1 cellular context compared by ENCODE assay signal in genomic region chr7:149460493-149461330, GRCh38.
TF ChIP-seq lines count a peak whose summit lies in the region.

ZNF777 (minus strand) TSS chr7:149461062; CDS start chr7:149456022, 5,040 bp downstream.

TF ChIP-seq in H1, 55 proteins besides CTCF, POLR2A, EP300 and RAD21 (continued from another document):
- TF ChIP-seq GABPA (IDR thresholded peaks at IDR 0.05; ENCODE audit: borderline replicate concordance, insufficient read depth, low read length): 0 out of 2 replicates have a peak, but pooled peaks have one; percentile 14
- peak; percentile 38; the same call in 1 of the 2 replicates for TF ChIP-seq POLR2AphosphoS5 (IDR thresholded peaks at IDR 0.05; ENCODE audit: low read depth, low read length)
- TF ChIP-seq YY1 (IDR thresholded peaks at IDR 0.05; ENCODE audit: low read depth, low read length): peak; percentile 85; the same call in 1 of the 2 replicates
- TF ChIP-seq ATF2 (IDR thresholded peaks at IDR 0.05; ENCODE audit: low read length): 0 out of 2 replicates have a peak, but pooled peaks have one; percentile 20
- TF ChIP-seq ASH2L (IDR thresholded peaks at IDR 0.05; ENCODE audit: low read length): peak; percentile 85
- TF ChIP-seq CREB1 (IDR thresholded peaks at IDR 0.05): 0 out of 2 replicates have a peak, but pooled peaks have one; percentile 36
- peak; percentile 76 for TF ChIP-seq TBP (IDR thresholded peaks at IDR 0.05; ENCODE audit: low read depth, low read length)
- peak; percentile 47; the same call in 1 of the 2 replicates for TF ChIP-seq E2F6 (IDR thresholded peaks at IDR 0.05)
- TF ChIP-seq CHD1 (IDR thresholded peaks at IDR 0.05; ENCODE audit: low read depth, low read length): no peak
- TF ChIP-seq TEAD4 (IDR thresholded peaks at IDR 0.05; ENCODE audit: low read depth, low read length): no peak
- peak; percentile 55; the same call in 1 of the 2 replicates for TF ChIP-seq MAX (IDR thresholded peaks at IDR 0.05)
- TF ChIP-seq TAF1 (IDR thresholded peaks at IDR 0.05; ENCODE audit: low read depth, low read length): peak; percentile 67
- no peak for TF ChIP-seq USF2 (IDR thresholded peaks at IDR 0.05; ENCODE audit: low read length)
- peak; percentile 52 for TF ChIP-seq EZH2 (IDR thresholded peaks at IDR 0.05; ENCODE audit: low read depth, low read length, severe bottlenecking)
- no peak for TF ChIP-seq KDM1A (IDR thresholded peaks at IDR 0.05; ENCODE audit: borderline replicate concordance, low read length)
- TF ChIP-seq PHF8 (conservative IDR thresholded peaks at IDR 0.05; ENCODE audit: low read depth, low read length): peak; percentile 70
- peak; percentile 83 for TF ChIP-seq KDM4A (IDR thresholded peaks at IDR 0.05; ENCODE audit: low read depth, low read length, severe bottlenecking)
- no peak for TF ChIP-seq CBX8 (IDR thresholded peaks at IDR 0.05; ENCODE audit: borderline replicate concordance, low read depth, low read length)
- no peak for TF ChIP-seq ZNF274 (IDR thresholded peaks at IDR 0.05; ENCODE audit: borderline replicate concordance, extremely low read depth, low read length)
- no peak for TF ChIP-seq TAF7 (optimal IDR thresholded peaks at IDR 0.05; ENCODE audit: borderline replicate concordance, low read depth, low read length)
- no peak for TF ChIP-seq BCL11A (IDR thresholded peaks at IDR 0.05; ENCODE audit: low read depth in 2 of 2, low read length in 2 of 2)
- no peak for TF ChIP-seq SP4 (IDR thresholded peaks at IDR 0.05; ENCODE audit: low read length)
TF ChIP-seq in H1: peak in this region for 15.
